In genomic region chr17:62802531-62803205, GRCh38 we compare ENCODE assay signal across 14 cellular contexts. TPM values are rescaled to one million over a fixed set of nuclear protein-coding genes. Genes with fewer than 3 reads are reported as not detected.
DNase-seq lines count a peak whose midpoint lies in the region; ATAC-seq and TF ChIP-seq lines count a peak whose summit lies in the region.
"Had no signal": no experiment of that assay in that cellular context is flagged by ENCODE, and none has a peak within 500 bp of the region (broad histone marks: within the 10 kb centered on the region; RNA-seq: fewer than 3 reads in every experiment).

No MANE protein-coding gene starts in this region.

- H3K36me3 Mint-ChIP-seq in endodermal cell (ENCODE audit: low read depth): no peaks in the 10 kb centered on the region

- in situ Hi-C loops in HAP-1 (cut with MboI; ENCODE audit: low sequenced_read_pairs): no loop called here

- no peak overlapping the region for H3K9ac ChIP-seq in endodermal cell (ENCODE audit: extremely low read depth, low read length, poor library complexity, severe bottlenecking)

- no peak for TF ChIP-seq POLR2A in heart left ventricle (IDR thresholded peaks at IDR 0.05)

- TF ChIP-seq CTCF in endodermal cell (conservative IDR thresholded peaks at IDR 0.05) (no peak), heart left ventricle (IDR thresholded peaks at IDR 0.05) (no peak)

- H3K9me3 ChIP-seq in endodermal cell (ENCODE audit: control insufficient read depth, low read length) (no peaks in the 10 kb centered on the region), HAP-1 (no peaks in the 10 kb centered on the region), heart left ventricle (no peaks in the 10 kb centered on the region)
- H3K9me3 ChIP-seq: ascending aorta had no signal

- H3K4me1 ChIP-seq in endodermal cell (ENCODE audit: control insufficient read depth, insufficient read depth, low read length) (no peaks in the 10 kb centered on the region), HAP-1 (peaks cover 14% of the 10 kb centered on the region), heart left ventricle (peaks cover 0 to 1% (median 0%) of the 10 kb centered on the region in 12 donors)

- 87 to 92% methylated on average over 7 to 10 of the region's 10 CpGs for WGBS in endodermal cell (ENCODE audit: insufficient coverage in 1 of 2, insufficient read length in 1 of 2), 2 experiments
- 74 to 78% (median 74%) methylated on average over 10 of the region's 10 CpGs for WGBS in heart left ventricle, 4 donors

- no peak overlapping the region for H3K4me3 ChIP-seq in endodermal cell (ENCODE audit: low read length)
- no peak overlapping the region for H3K4me3 ChIP-seq in HAP-1
- no peak overlapping the region for H3K4me3 ChIP-seq in heart left ventricle
- H3K4me3 ChIP-seq: ascending aorta had no signal

- peak; percentile 74 for DNase-seq in NCI-H748 (lab: John Stamatoyannopoulos, UW; ENCODE audit: unreplicated experiment)
- no peak for DNase-seq in NCI-H748 treated with DMSO at 0.1 percent for 48 hours (lab: John Stamatoyannopoulos, UW)
- peak; percentile 42 for DNase-seq in NCI-H2196 (lab: John Stamatoyannopoulos, UW; ENCODE audit: unreplicated experiment)
- peak; percentile 44 for DNase-seq in endodermal cell
- no peak for DNase-seq in HAP-1 (ENCODE audit: low spot score in 2 of 2)
- DNase-seq in heart left ventricle: no peak
- DNase-seq: activated CD4-positive, alpha-beta T cell treated with anti-CD3 and anti-CD28 coated beads for 48 hours; CD8-positive, alpha-beta memory T cell; cerebellar nuclear complex; NCI-H226 had no signal

- H3K27me3 ChIP-seq in endodermal cell (ENCODE audit: control insufficient read depth, insufficient read depth, low read length, poor library complexity, severe bottlenecking) (peaks cover 8% of the 10 kb centered on the region), HAP-1 (ENCODE audit: low read depth) (no peaks in the 10 kb centered on the region), heart left ventricle (peaks cover 0 to 17% (median 3%) of the 10 kb centered on the region in 9 donors)
- H3K27me3 ChIP-seq: ascending aorta had no signal

- H3K4me3 Mint-ChIP-seq in endodermal cell: no peak overlapping the region
- H3K4me3 Mint-ChIP-seq: CD8-positive, alpha-beta memory T cell had no signal

- H3K9me3 Mint-ChIP-seq in endodermal cell: no peaks in the 10 kb centered on the region

- H3K27ac Mint-ChIP-seq in endodermal cell: no peak overlapping the region

- H3K27me3 Mint-ChIP-seq in endodermal cell (ENCODE audit: insufficient read depth): peaks cover 16% of the 10 kb centered on the region

- ATAC-seq in HG03280 (IDR thresholded peaks at IDR 0.05; ENCODE audit: unreplicated experiment): no peak
- no peak for ATAC-seq in GM19397 (IDR thresholded peaks at IDR 0.05; ENCODE audit: unreplicated experiment)
- no peak for ATAC-seq in heart left ventricle
- ATAC-seq: SK-N-SH treated with all-trans-retinoic acid at 6 μM for 48 hours had no signal

- H3K36me3 ChIP-seq in endodermal cell (ENCODE audit: control insufficient read depth, insufficient read depth, low read length): no peaks in the 10 kb centered on the region
- H3K36me3 ChIP-seq in HAP-1 (replicated peaks): no peaks in the 10 kb centered on the region
- H3K36me3 ChIP-seq in heart left ventricle: no peaks in the 10 kb centered on the region
- H3K36me3 ChIP-seq: ascending aorta had no signal

- intact Hi-C loops in heart left ventricle (cut with DNase I): no loop called here

- H3K27ac ChIP-seq in endodermal cell (ENCODE audit: low read depth, low read length): no peak overlapping the region
- H3K27ac ChIP-seq in heart left ventricle: no peak overlapping the region
- H3K27ac ChIP-seq: ascending aorta had no signal

- H3K4me1 Mint-ChIP-seq in endodermal cell: peaks cover 6% of the 10 kb centered on the region

RNA-seq across cellular contexts. Expression of gene MARCHF10, which starts 5.4 kb away (rescaled TPM):
- total RNA-seq in endodermal cell (1 to 10 TPM in 1 of 2 donors, under 1 TPM in 1; 0.57 to 1.7 TPM), heart left ventricle (not detected)
- 0.89 TPM for polyA plus RNA-seq in endodermal cell (2013, experiment 1 of 2)
- 0.87 TPM for polyA plus RNA-seq in endodermal cell (2013, experiment 2 of 2)
- polyA plus RNA-seq in heart left ventricle: not detected
- total RNA-seq: ascending aorta; CD8-positive, alpha-beta memory T cell had no signal

Comparison
In these comparisons a context has a peak if more than half of its experiments do, and no peak if none do; other contexts are left out.
1. DNase-seq: peak in NCI-H748 (single experiment), NCI-H2196 (single experiment) and endodermal cell (single experiment); none in NCI-H748 treated with DMSO at 0.1 percent for 48 hours (single experiment), HAP-1 (0 of 2) and heart left ventricle (0 of 5).